21 cellular contexts compared by ENCODE assay signal in the genomic region with DNA sequence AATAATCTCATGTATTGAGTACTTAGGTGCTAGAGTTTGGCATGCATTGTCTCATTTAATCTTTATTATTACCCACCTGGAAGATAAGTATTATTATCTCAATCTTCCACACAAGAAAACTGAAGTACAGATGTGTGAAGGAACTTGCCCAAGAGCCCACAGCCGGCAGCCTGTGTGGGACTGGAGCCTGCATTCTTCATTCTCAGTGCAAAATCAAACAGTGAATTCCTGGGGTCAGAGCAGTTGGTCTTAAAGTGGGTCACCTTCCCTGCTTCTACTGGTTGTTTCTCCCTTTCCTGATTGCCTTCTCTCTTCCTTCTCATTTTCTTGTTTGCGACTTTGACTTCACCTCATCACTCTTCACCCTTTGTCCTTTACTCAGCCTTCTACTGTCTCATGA.
"Had no signal": no experiment of that assay in that cellular context is flagged by ENCODE, and none has a peak within 500 bp of the region (broad histone marks: within the 10 kb centered on the region; RNA-seq: fewer than 3 reads in every experiment).

No MANE protein-coding gene starts in this region.

- ATAC-seq: activated naive CD4-positive, alpha-beta T cell treated with anti-CD3 and anti-CD28 coated beads, Interleukin-2, amount 50 U/mL, for 72 hours; left ventricle myocardium superior; natural killer cell treated with Interleukin-12 subunit alpha and Interleukin-12 subunit beta and Interleukin-15 and Interleukin-18, amount 100 ng/mL, for 72 hours; pancreas; psoas muscle; stimulated activated naive CD8-positive, alpha-beta T cell treated with anti-CD3 and anti-CD28 coated beads, Interleukin-15, Interleukin-2, amounts not matched to agents 100 U/mL and 50 U/mL, for 24 hours had no signal

- H3K4me3 Mint-ChIP-seq: natural killer cell treated with Interleukin-12 subunit alpha and Interleukin-12 subunit beta and Interleukin-15 and Interleukin-18, amount 100 ng/mL, for 72 hours had no signal

- H3K27me3 ChIP-seq: breast epithelium, pancreas, right atrium auricular region had no signal

- H3K36me3 Mint-ChIP-seq: activated naive CD4-positive, alpha-beta T cell treated with anti-CD3 and anti-CD28 coated beads, Interleukin-2, amount 50 U/mL, for 72 hours; natural killer cell treated with Interleukin-12 subunit alpha and Interleukin-12 subunit beta and Interleukin-15 and Interleukin-18, amount 100 ng/mL, for 72 hours had no signal

- H3K4me3 ChIP-seq: breast epithelium, pancreas, psoas muscle, right atrium auricular region had no signal

- FAIRE-seq: pancreas had no signal

- H3K9me3 Mint-ChIP-seq: natural killer cell treated with Interleukin-12 subunit alpha and Interleukin-12 subunit beta and Interleukin-15 and Interleukin-18, amount 100 ng/mL, for 72 hours had no signal

- H3K27ac Mint-ChIP-seq: activated naive CD4-positive, alpha-beta T cell treated with anti-CD3 and anti-CD28 coated beads, Interleukin-2, amount 50 U/mL, for 72 hours; natural killer cell treated with Interleukin-12 subunit alpha and Interleukin-12 subunit beta and Interleukin-15 and Interleukin-18, amount 100 ng/mL, for 72 hours had no signal

- H3K36me3 ChIP-seq: breast epithelium, pancreas, right atrium auricular region had no signal

- H3K4me1 ChIP-seq: breast epithelium, psoas muscle, right atrium auricular region had no signal

- H3K27ac ChIP-seq: breast epithelium, pancreas, psoas muscle, right atrium auricular region, VCaP had no signal

- DNase-seq: activated CD4-positive, alpha-beta T cell treated with anti-CD3 and anti-CD28 coated beads, Interleukin-2, amount 50 U/mL, for 1 hour; activated CD4-positive, CD25-positive, alpha-beta regulatory T cell treated with anti-CD3 and anti-CD28 coated beads, Interleukin-2, amount 50 U/mL, for 72 hours; activated gamma-delta T cell treated with Interleukin-2 at 50 U/mL for 16 hours; activated T-cell treated with anti-CD3 and anti-CD28 coated beads, Interleukin-2, amount 50 U/mL, for 1 hour; aorta; cortex of kidney; foreskin melanocyte; hippocampal formation; left ventricle myocardium superior; mammary epithelial cell; pancreas; psoas muscle; stimulated activated CD4-positive, alpha-beta T cell treated with anti-CD3 and anti-CD28 coated beads, Interleukin-12 subunit alpha, Interleukin-12 subunit beta, amount 100 ng/mL, for 4 hours; stimulated activated CD4-positive, alpha-beta T cell treated with anti-CD3 and anti-CD28 coated beads, Interleukin-4, amount 100 ng/mL, for 4 hours; stimulated activated naive CD8-positive, alpha-beta T cell treated with anti-CD3 and anti-CD28 coated beads, Interleukin-15, Interleukin-2, amounts not matched to agents 100 U/mL and 50 U/mL, for 24 hours; T-helper 2 cell had no signal

- H3K9me3 ChIP-seq: breast epithelium, pancreas, psoas muscle, right atrium auricular region had no signal
